In the genomic region with DNA sequence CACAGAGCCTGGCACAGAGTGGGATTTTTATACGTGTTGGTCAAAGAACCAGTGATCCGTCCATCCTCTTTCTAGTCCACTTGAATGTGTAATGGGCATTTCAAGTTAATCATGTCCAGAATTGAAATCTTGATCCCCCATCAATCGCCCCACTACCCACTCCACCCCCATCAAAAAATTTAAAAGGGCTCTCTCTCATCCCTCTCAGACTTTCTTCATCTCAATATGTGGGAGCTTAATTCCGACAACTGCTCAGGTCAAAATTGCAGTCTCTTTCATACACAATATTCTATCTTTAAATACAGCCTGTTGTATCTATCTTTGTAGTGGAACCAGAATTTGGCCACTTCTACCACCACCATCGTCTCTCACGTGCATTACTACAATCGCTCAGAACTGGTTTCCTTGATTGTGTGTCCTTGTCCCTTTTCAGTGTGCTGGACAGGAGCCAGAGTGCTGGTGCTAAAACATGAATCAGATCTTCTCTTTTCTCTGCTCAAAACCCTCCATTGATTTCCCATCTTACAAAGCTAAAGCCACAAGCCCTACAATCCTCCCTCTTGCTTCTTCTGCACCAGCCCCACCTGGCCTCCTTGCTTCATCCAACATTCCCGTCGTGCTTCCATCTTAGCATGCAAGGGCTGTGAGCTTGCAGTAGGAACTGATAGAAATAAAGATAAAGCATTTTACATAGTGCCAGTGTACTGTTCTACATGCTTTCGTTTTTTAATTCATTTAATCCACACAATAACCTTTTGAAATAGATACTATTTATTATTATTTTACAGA, we compare ENCODE assay signal across 8 cellular contexts. TPM values are rescaled to one million over a fixed set of nuclear protein-coding genes. Genes with fewer than 3 reads are reported as not detected.
DNase-seq lines count a peak whose midpoint lies in the region; ATAC-seq and TF ChIP-seq lines count a peak whose summit lies in the region.

No MANE protein-coding gene starts in this region.

- in situ Hi-C loops in HAP-1 (cut with MboI; ENCODE audit: low sequenced_read_pairs): no loop called here

- no peak for TF ChIP-seq POLR2A in uterus (IDR thresholded peaks at IDR 0.05)

- H3K27me3 ChIP-seq in HAP-1 (ENCODE audit: low read depth) (no peaks in the 10 kb centered on the region), uterus (no peaks in the 10 kb centered on the region)

- peak overlapping the region; percentile 91 for H3K27ac Mint-ChIP-seq in activated naive CD8-positive, alpha-beta T cell treated with anti-CD3 and anti-CD28 coated beads, Interleukin-2, amount 50 U/mL, for 24 hours
- no peak overlapping the region for H3K27ac Mint-ChIP-seq in mesothelial cell of epicardium

- H3K4me1 ChIP-seq in HAP-1 (peaks cover 19% of the 10 kb centered on the region), uterus (peaks cover 0 to 6% of the 10 kb centered on the region in 2 donors)

- no peak for TF ChIP-seq CTCF in 22Rv1 (IDR thresholded peaks at IDR 0.05)
- TF ChIP-seq CTCF in mesothelial cell of epicardium (IDR thresholded peaks at IDR 0.05; ENCODE audit: unreplicated experiment): no peak
- no peak for TF ChIP-seq CTCF in uterus (IDR thresholded peaks at IDR 0.05)

- H3K4me3 Mint-ChIP-seq in activated naive CD8-positive, alpha-beta T cell treated with anti-CD3 and anti-CD28 coated beads, Interleukin-2, amount 50 U/mL, for 24 hours: peak overlapping the region; percentile 83
- peak overlapping the region; percentile 89 for H3K4me3 Mint-ChIP-seq in mesothelial cell of epicardium

- DNase-seq in HAP-1 (ENCODE audit: low spot score in 2 of 2): no peak
- DNase-seq in activated naive CD8-positive, alpha-beta T cell treated with anti-CD3 and anti-CD28 coated beads, Interleukin-2, amount 50 U/mL, for 24 hours: no peak
- DNase-seq in mesothelial cell of epicardium (ENCODE audit: low spot score in 2 of 2, unreplicated experiment in 2 of 2): no peak
- no peak for DNase-seq in NCI-H1105 treated with DMSO at 0.1 percent for 48 hours (lab: John Stamatoyannopoulos, UW)
- no peak for DNase-seq in uterus
- DNase-seq in activated CD8-positive, alpha-beta memory T cell treated with anti-CD3 and anti-CD28 coated beads, Interleukin-2, amount 50 U/mL, for 48 hours: no peak
- no peak for DNase-seq in NCI-H2171 (lab: John Stamatoyannopoulos, UW)

- peaks cover 9% of the 10 kb centered on the region for H3K27me3 Mint-ChIP-seq in activated naive CD8-positive, alpha-beta T cell treated with anti-CD3 and anti-CD28 coated beads, Interleukin-2, amount 50 U/mL, for 24 hours
- peaks cover 4% of the 10 kb centered on the region for H3K27me3 Mint-ChIP-seq in mesothelial cell of epicardium (ENCODE audit: low read depth)

- no peak for ATAC-seq in activated naive CD8-positive, alpha-beta T cell treated with anti-CD3 and anti-CD28 coated beads, Interleukin-2, amount 50 U/mL, for 24 hours

- H3K36me3 ChIP-seq in HAP-1 (replicated peaks) (0 out of 2 replicates have a peak, but pooled peaks cover 4% of the 10 kb centered on the region), uterus (no peaks in the 10 kb centered on the region)

- no peaks in the 10 kb centered on the region for H3K9me3 Mint-ChIP-seq in activated naive CD8-positive, alpha-beta T cell treated with anti-CD3 and anti-CD28 coated beads, Interleukin-2, amount 50 U/mL, for 24 hours
- H3K9me3 Mint-ChIP-seq in mesothelial cell of epicardium: peaks cover 2% of the 10 kb centered on the region

- intact Hi-C loops in uterus (cut with DNase I; ENCODE audit: low total_unique reads): no loop called here

- H3K4me3 ChIP-seq in HAP-1 (peak overlapping the region; percentile 88), uterus (peak overlapping the region in 1 of 2 donors; percentile 77)

- peaks cover 28% of the 10 kb centered on the region for H3K4me1 Mint-ChIP-seq in activated naive CD8-positive, alpha-beta T cell treated with anti-CD3 and anti-CD28 coated beads, Interleukin-2, amount 50 U/mL, for 24 hours
- peaks cover 28% of the 10 kb centered on the region for H3K4me1 Mint-ChIP-seq in mesothelial cell of epicardium

- no peaks in the 10 kb centered on the region for H3K9me3 ChIP-seq in HAP-1
- no peaks in the 10 kb centered on the region for H3K9me3 ChIP-seq in uterus

- H3K27ac ChIP-seq in 22Rv1 (peak overlapping the region; percentile 56), uterus (peak overlapping the region in 1 of 2 donors; percentile 30)

- no peaks in the 10 kb centered on the region for H3K36me3 Mint-ChIP-seq in activated naive CD8-positive, alpha-beta T cell treated with anti-CD3 and anti-CD28 coated beads, Interleukin-2, amount 50 U/mL, for 24 hours (ENCODE audit: low read depth)
- peaks cover 5% of the 10 kb centered on the region for H3K36me3 Mint-ChIP-seq in mesothelial cell of epicardium

RNA-seq across cellular contexts. Expression of gene KIF3A, which starts 0.8 kb away (rescaled TPM):
- total RNA-seq in mesothelial cell of epicardium (24.7 to 28.2 TPM (median 27.4 TPM) in 3 replicates), uterus (100 to 1,000 TPM in 1 of 4 donors, 10 to 100 TPM in 2, 1 to 10 TPM in 1; 5.9 to 203 (median 19.5) TPM)

RNA-seq across cellular contexts. Expression of gene CCNI2, which starts 9.1 kb away (rescaled TPM):
- 1.5 to 2.5 TPM (median 1.8 TPM) in 3 replicates for total RNA-seq in mesothelial cell of epicardium
- not detected for total RNA-seq in uterus

RNA-seq across cellular contexts. Expression of gene SEPTIN8, which starts 38.9 kb away (rescaled TPM):
- total RNA-seq in mesothelial cell of epicardium (54.9 to 58.9 TPM (median 58.6 TPM) in 3 replicates), uterus (10 to 100 TPM; 17.7 to 49.4 (median 36.4) TPM)
